10 cellular contexts compared by ENCODE assay signal in the genomic region with DNA sequence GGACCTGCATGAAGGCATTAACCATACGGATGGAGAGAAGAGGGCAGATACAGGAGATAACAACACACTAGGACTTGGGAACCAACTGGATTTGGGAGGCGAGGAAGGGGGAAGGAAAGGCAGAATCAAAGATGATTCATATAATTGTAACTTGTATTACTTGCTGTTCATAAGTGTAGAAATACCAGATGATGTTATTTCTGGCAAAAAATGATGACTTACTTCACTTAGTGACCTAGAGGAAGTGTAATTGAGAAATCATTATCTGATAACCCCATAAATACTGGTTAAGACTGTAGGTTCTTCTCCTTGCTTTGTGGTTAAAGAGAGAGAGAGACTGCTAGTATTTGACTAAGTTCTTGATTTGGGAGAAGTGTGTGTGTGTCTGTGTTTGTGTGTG.
A peak's percentile ranks its signal among the peaks of the same experiment; 100 is the strongest.
DNase-seq lines count a peak whose midpoint lies in the region; ATAC-seq and TF ChIP-seq lines count a peak whose summit lies in the region.
"Had no signal": no experiment of that assay in that cellular context is flagged by ENCODE, and none has a peak within 500 bp of the region (broad histone marks: within the 10 kb centered on the region; RNA-seq: fewer than 3 reads in every experiment).

No MANE protein-coding gene starts in this region.

- no peak overlapping the region for H3K4me3 ChIP-seq in astrocyte of the cerebellum (ENCODE audit: low read depth, low read length)

- in situ Hi-C loops in astrocyte of the cerebellum (cut with HindIII; ENCODE audit: low sequenced_read_pairs) = no loop called here

- ATAC-seq in HG03097 (IDR thresholded peaks at IDR 0.05; ENCODE audit: low FRiP score, unreplicated experiment) = no peak

- no peak for TF ChIP-seq CTCF in astrocyte of the cerebellum (IDR thresholded peaks at IDR 0.05; ENCODE audit: low read depth, low read length, missing control alignments)

- DNase-seq in AG20443 (ENCODE audit: low spot score) (peak; percentile 69), Kasumi-1 (lab: John Stamatoyannopoulos, UW) (peak; percentile 37 to 40), astrocyte of the cerebellum (ENCODE audit: low read depth) (peak; percentile 2), iris pigment epithelial cell (ENCODE audit: low read depth) (peak; percentile 94), ecto neural progenitor cell (ENCODE audit: low spot score) (no peak), NCI-H526 (lab: John Stamatoyannopoulos, UW) (no peak)
- no peak for DNase-seq in stimulated activated CD8-positive, alpha-beta memory T cell treated with anti-CD3 and anti-CD28 coated beads, Interleukin-4, amount 100 ng/mL, for 48 hours
- DNase-seq: activated naive CD4-positive, alpha-beta T cell treated with anti-CD3 and anti-CD28 coated beads for 36 hours; hippocampal formation had no signal

Comparison
In these comparisons a context has a peak if more than half of its experiments do, and no peak if none do; other contexts are left out.
1. DNase-seq: peak in AG20443 (single experiment), Kasumi-1 (2 of 2), astrocyte of the cerebellum (single experiment) and iris pigment epithelial cell (single experiment); none in ecto neural progenitor cell (single experiment), NCI-H526 (0 of 2) and stimulated activated CD8-positive, alpha-beta memory T cell treated with anti-CD3 and anti-CD28 coated beads, Interleukin-4, amount 100 ng/mL, for 48 hours (single experiment).